24 cellular contexts compared by ENCODE assay signal in the genomic region with DNA sequence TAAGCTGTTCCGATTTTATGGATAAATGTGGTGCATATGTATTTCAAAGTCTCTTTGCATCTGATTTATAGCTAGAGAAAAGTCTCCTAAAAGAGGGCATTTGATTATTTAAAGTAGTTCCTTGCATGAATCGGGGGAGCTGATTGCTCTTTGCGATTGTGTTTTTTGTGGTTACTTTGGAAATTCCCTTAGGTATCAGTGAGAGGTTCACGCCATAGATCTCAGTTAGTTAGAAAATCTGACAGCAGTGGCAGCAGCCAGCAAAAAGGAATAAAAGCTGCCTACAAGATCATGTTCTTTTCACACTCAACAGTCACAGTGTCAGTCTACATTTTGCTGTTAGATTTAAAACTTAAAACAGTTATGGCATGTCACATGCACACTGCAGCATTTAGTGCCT.
"Had no signal": no experiment of that assay in that cellular context is flagged by ENCODE, and none has a peak within 500 bp of the region (broad histone marks: within the 10 kb centered on the region; RNA-seq: fewer than 3 reads in every experiment).

No MANE protein-coding gene starts in this region.

- H3K9me3 ChIP-seq: esophagus muscularis mucosa, gastroesophageal sphincter, heart left ventricle, right lobe of liver, suprapubic skin, upper lobe of right lung, uterus had no signal

- H3K4me3 ChIP-seq: dorsolateral prefrontal cortex, esophagus muscularis mucosa, gastroesophageal sphincter, heart left ventricle, hepatocyte, lung, right lobe of liver, suprapubic skin, transverse colon, upper lobe of right lung, uterus had no signal

- DNase-seq: dorsolateral prefrontal cortex; effector CD8-positive, alpha-beta T cell; foreskin keratinocyte; heart left ventricle; kidney; natural killer cell; right lobe of liver; small intestine; stimulated activated CD4-positive, alpha-beta T cell treated with anti-CD3 and anti-CD28 coated beads, Interleukin-15, amount 100 ng/mL, for 24 hours; stimulated activated CD4-positive, alpha-beta T cell treated with anti-CD3 and anti-CD28 coated beads, Interleukin-4, amount 100 ng/mL, for 1 hour; stimulated activated CD8-positive, alpha-beta memory T cell treated with anti-CD3 and anti-CD28 coated beads, Interleukin-4, amount 100 ng/mL, for 48 hours; stimulated activated naive CD4-positive, alpha-beta T cell; stimulated activated naive CD8-positive, alpha-beta T cell treated with anti-CD3 and anti-CD28 coated beads, Interleukin-15, amount 100 ng/mL, for 72 hours; transverse colon; upper lobe of right lung; uterus had no signal

- H3K79me2 ChIP-seq: hepatocyte, parathyroid adenoma had no signal

- H3K4me1 ChIP-seq: esophagus muscularis mucosa, foreskin keratinocyte, gastroesophageal sphincter, heart left ventricle, parathyroid adenoma, right lobe of liver, suprapubic skin, transverse colon, upper lobe of right lung, uterus had no signal

- H3K4me2 ChIP-seq: hepatocyte had no signal

- FAIRE-seq: endothelial cell of umbilical vein, kidney, small intestine had no signal

- H3K9ac ChIP-seq: parathyroid adenoma had no signal

- H3K27me3 ChIP-seq: esophagus muscularis mucosa, foreskin keratinocyte, gastroesophageal sphincter, heart left ventricle, hepatocyte, right lobe of liver, suprapubic skin, transverse colon, upper lobe of right lung, uterus had no signal

- ATAC-seq: foreskin keratinocyte; gastroesophageal sphincter; heart left ventricle; left lobe of liver; natural killer cell; right lobe of liver; stimulated activated naive CD8-positive, alpha-beta T cell treated with anti-CD3 and anti-CD28 coated beads, Interleukin-15, amount 100 ng/mL, for 72 hours; upper lobe of right lung had no signal

- H3K27ac ChIP-seq: dorsolateral prefrontal cortex, esophagus muscularis mucosa, foreskin keratinocyte, gastroesophageal sphincter, heart left ventricle, hepatocyte, parathyroid adenoma, right lobe of liver, suprapubic skin, transverse colon, upper lobe of right lung, uterus had no signal

- H3K36me3 ChIP-seq: esophagus muscularis mucosa, gastroesophageal sphincter, heart left ventricle, right lobe of liver, suprapubic skin, transverse colon, upper lobe of right lung, uterus had no signal

- H2AFZ ChIP-seq: hepatocyte, parathyroid adenoma had no signal
